In the genomic region with DNA sequence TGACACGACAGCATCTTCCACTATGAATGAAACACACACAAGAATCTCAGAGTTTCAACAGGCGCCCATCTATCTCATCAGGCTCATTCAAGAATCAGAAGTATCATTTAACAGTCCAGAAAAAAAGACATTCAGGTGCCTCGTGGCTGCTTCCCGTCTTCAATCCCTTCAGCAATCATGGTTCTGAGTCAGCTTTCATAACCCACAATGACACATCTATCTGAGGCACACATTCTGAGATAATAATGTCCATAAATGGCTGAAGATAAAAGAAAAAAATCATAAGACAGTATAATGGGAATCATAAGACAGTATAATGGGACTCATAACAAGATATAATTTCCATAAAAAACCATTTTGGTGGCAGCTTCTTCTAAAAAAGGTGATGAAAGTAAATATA, we compare ENCODE assay signal across 11 cellular contexts.
DNase-seq lines count a peak whose midpoint lies in the region; ATAC-seq and TF ChIP-seq lines count a peak whose summit lies in the region.
"Had no signal": no experiment of that assay in that cellular context is flagged by ENCODE, and none has a peak within 500 bp of the region (broad histone marks: within the 10 kb centered on the region; RNA-seq: fewer than 3 reads in every experiment).

No MANE protein-coding gene starts in this region.

- no peak for DNase-seq in stimulated activated naive CD8-positive, alpha-beta T cell treated with anti-CD3 and anti-CD28 coated beads, Interleukin-15, Interleukin-2, amounts not matched to agents 100 U/mL and 50 U/mL, for 24 hours
- DNase-seq in fibroblast of peridontal ligament (ENCODE audit: extremely low read depth): peak; percentile 18
- DNase-seq in KBM-7: no peak
- no peak for DNase-seq in NCI-H2196 treated with DMSO at 0.1 percent for 48 hours (lab: John Stamatoyannopoulos, UW; ENCODE audit: unreplicated experiment)
- DNase-seq: CD8-positive, alpha-beta memory T cell; pancreas; SHP77 had no signal

- peaks cover 37% of the 10 kb centered on the region for H3K4me1 Mint-ChIP-seq in stimulated activated naive CD8-positive, alpha-beta T cell treated with anti-CD3 and anti-CD28 coated beads, Interleukin-15, Interleukin-2, amounts not matched to agents 100 ng/mL and 50 ng/mL, for 24 hours (ENCODE audit: low read depth)
- H3K4me1 Mint-ChIP-seq in stimulated activated memory B cell treated with anti-CD40 and anti-IgM and Interleukin-4, amounts not matched to agents 10 μg/mL and 1 μg/mL and 100 μg/mL, for 72 hours: no peaks in the 10 kb centered on the region

- in situ Hi-C loops in KBM-7 (cut with MboI; ENCODE audit: low pct_unique_long_range_greater_than_20kb, low sequenced_read_pairs): no loop called here

- ATAC-seq in stimulated activated naive CD8-positive, alpha-beta T cell treated with anti-CD3 and anti-CD28 coated beads, Interleukin-15, Interleukin-2, amounts not matched to agents 100 U/mL and 50 U/mL, for 24 hours: no peak
- peak; percentile 69; the same call in 2 of the 3 replicates for ATAC-seq in SK-N-SH treated with all-trans-retinoic acid at 6 μM for 48 hours
- ATAC-seq in stimulated activated memory B cell treated with anti-CD40 and anti-IgM and Interleukin-4, amounts not matched to agents 10 μg/mL and 1 μg/mL and 100 μg/mL, for 72 hours: no peak
- ATAC-seq in HG02759 (IDR thresholded peaks at IDR 0.05; ENCODE audit: unreplicated experiment): no peak
- ATAC-seq: pancreas had no signal

- peak overlapping the region; percentile 67 for H3K27ac Mint-ChIP-seq in stimulated activated naive CD8-positive, alpha-beta T cell treated with anti-CD3 and anti-CD28 coated beads, Interleukin-15, Interleukin-2, amounts not matched to agents 100 ng/mL and 50 ng/mL, for 24 hours
- H3K27ac Mint-ChIP-seq in stimulated activated memory B cell treated with anti-CD40 and anti-IgM and Interleukin-4, amounts not matched to agents 10 μg/mL and 1 μg/mL and 100 μg/mL, for 72 hours: no peak overlapping the region

- peaks cover 2% of the 10 kb centered on the region for H3K36me3 Mint-ChIP-seq in stimulated activated naive CD8-positive, alpha-beta T cell treated with anti-CD3 and anti-CD28 coated beads, Interleukin-15, Interleukin-2, amounts not matched to agents 100 ng/mL and 50 ng/mL, for 24 hours (ENCODE audit: low read depth)
- H3K36me3 Mint-ChIP-seq in stimulated activated memory B cell treated with anti-CD40 and anti-IgM and Interleukin-4, amounts not matched to agents 10 μg/mL and 1 μg/mL and 100 μg/mL, for 72 hours: no peaks in the 10 kb centered on the region

- H3K27me3 Mint-ChIP-seq in stimulated activated naive CD8-positive, alpha-beta T cell treated with anti-CD3 and anti-CD28 coated beads, Interleukin-15, Interleukin-2, amounts not matched to agents 100 ng/mL and 50 ng/mL, for 24 hours: no peaks in the 10 kb centered on the region
- no peaks in the 10 kb centered on the region for H3K27me3 Mint-ChIP-seq in stimulated activated memory B cell treated with anti-CD40 and anti-IgM and Interleukin-4, amounts not matched to agents 10 μg/mL and 1 μg/mL and 100 μg/mL, for 72 hours
- H3K27me3 Mint-ChIP-seq: CD8-positive, alpha-beta memory T cell had no signal

- H3K9me3 Mint-ChIP-seq in stimulated activated naive CD8-positive, alpha-beta T cell treated with anti-CD3 and anti-CD28 coated beads, Interleukin-15, Interleukin-2, amounts not matched to agents 100 ng/mL and 50 ng/mL, for 24 hours: no peaks in the 10 kb centered on the region
- no peaks in the 10 kb centered on the region for H3K9me3 Mint-ChIP-seq in stimulated activated memory B cell treated with anti-CD40 and anti-IgM and Interleukin-4, amounts not matched to agents 10 μg/mL and 1 μg/mL and 100 μg/mL, for 72 hours
- H3K9me3 Mint-ChIP-seq: CD8-positive, alpha-beta memory T cell had no signal

- peak overlapping the region; percentile 12 for H3K4me3 Mint-ChIP-seq in stimulated activated naive CD8-positive, alpha-beta T cell treated with anti-CD3 and anti-CD28 coated beads, Interleukin-15, Interleukin-2, amounts not matched to agents 100 ng/mL and 50 ng/mL, for 24 hours
- H3K4me3 Mint-ChIP-seq in stimulated activated memory B cell treated with anti-CD40 and anti-IgM and Interleukin-4, amounts not matched to agents 10 μg/mL and 1 μg/mL and 100 μg/mL, for 72 hours: no peak overlapping the region

TF ChIP-seq in SK-N-SH treated with all-trans-retinoic acid at 6 μM for 48 hours, 23 proteins besides CTCF, POLR2A, EP300 and RAD21:
- TF ChIP-seq TCF4 (CRISPR knock-in tag; IDR thresholded peaks at IDR 0.05; ENCODE audit: borderline replicate concordance): no peak
- TF ChIP-seq ISL1 (CRISPR knock-in tag; IDR thresholded peaks at IDR 0.05): peak; percentile 56
TF ChIP-seq in SK-N-SH treated with all-trans-retinoic acid at 6 μM for 48 hours: peak in this region for 1.
